8 cellular contexts compared by ENCODE assay signal in the genomic region with DNA sequence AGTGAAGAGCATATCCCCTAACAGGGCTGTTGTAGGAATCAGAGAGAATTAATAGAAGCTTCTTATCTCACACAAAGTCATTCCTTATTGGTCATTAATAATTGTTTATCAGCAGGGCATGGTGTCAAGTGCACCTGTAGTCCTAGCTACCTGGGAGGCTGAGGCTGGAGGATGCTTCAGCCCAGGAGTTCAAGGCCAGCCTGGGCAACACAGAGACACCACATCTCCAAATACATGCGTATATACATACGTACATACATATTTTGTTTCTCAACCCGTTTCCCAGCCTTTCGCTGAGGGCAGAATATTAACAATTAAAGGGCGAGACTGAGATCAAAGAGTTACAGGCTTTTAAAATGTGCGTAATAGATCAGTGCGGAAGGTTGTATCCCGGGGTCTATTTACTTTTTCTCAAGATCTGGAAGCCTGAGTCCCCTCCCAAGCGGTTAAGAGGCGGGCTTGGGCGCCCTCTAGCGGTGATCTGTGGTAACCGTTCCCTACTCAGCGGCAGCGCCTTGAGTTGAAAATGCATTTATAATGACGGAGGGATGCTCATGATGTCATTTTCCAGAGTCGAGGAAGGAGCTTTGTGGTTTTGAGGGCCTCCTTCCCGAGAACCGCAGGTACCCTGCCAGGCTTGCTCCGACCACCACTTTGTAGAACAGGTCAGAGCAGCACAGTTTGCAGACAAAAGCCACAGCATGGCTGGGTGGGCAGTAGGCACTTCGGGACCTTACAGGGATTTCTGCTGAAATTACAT.
A peak's percentile ranks its signal among the peaks of the same experiment; 100 is the strongest.
DNase-seq lines count a peak whose midpoint lies in the region; ATAC-seq and TF ChIP-seq lines count a peak whose summit lies in the region.

No MANE protein-coding gene starts in this region.

- DNase-seq in DMS153 treated with DMSO at 0.1 percent for 48 hours (lab: John Stamatoyannopoulos, UW; ENCODE audit: unreplicated experiment) (peak; percentile 62), NCI-H69 (lab: John Stamatoyannopoulos, UW) (peak; percentile 55), dermis microvascular lymphatic vessel endothelial cell (ENCODE audit: low read depth in 2 of 2) (peak; percentile 11 to 59), lower leg skin (ENCODE audit: low spot score in 2 of 2) (peak; percentile 43 to 93)
- DNase-seq in activated CD4-positive, alpha-beta T cell treated with anti-CD3 and anti-CD28 coated beads, Interleukin-2, amount 50 U/mL, for 24 hours (ENCODE audit: low read depth in 1 of 2, low spot score in 1 of 2), result peak; percentile 53 to 68
- DNase-seq in stimulated activated CD4-positive, alpha-beta T cell treated with anti-CD3 and anti-CD28 coated beads, TNF-alpha, amount 100 ng/mL, for 4 hours (ENCODE audit: low read depth in 3 of 3), result peak; percentile 40 to 45 (median 44)

- TF ChIP-seq CTCF in lower leg skin (IDR thresholded peaks at IDR 0.05), result no peak

- no peak overlapping the region for H3K4me3 ChIP-seq in lower leg skin (ENCODE audit: low read depth, poor library complexity, severe bottlenecking)

- no peak for TF ChIP-seq POLR2A in lower leg skin (IDR thresholded peaks at IDR 0.05)

- whole genome bisulfite sequencing in lower leg skin, 2 donors, result 12% methylated on average over 21 of the region's 21 CpGs

- peak; percentile 45 for ATAC-seq in HG03175 (IDR thresholded peaks at IDR 0.05; ENCODE audit: unreplicated experiment)
- ATAC-seq in HG03139 (IDR thresholded peaks at IDR 0.05; ENCODE audit: unreplicated experiment), result no peak

- intact Hi-C loops in lower leg skin (cut with DNase I; ENCODE audit: low total_unique reads), result no loop called here
